ENCODE assay signal across 21 cellular contexts in genomic region chr5:154430961-154431630, GRCh38. TPM values are rescaled to one million over a fixed set of nuclear protein-coding genes. Genes with fewer than 3 reads are reported as not detected.
DNase-seq lines count a peak whose midpoint lies in the region; ATAC-seq and TF ChIP-seq lines count a peak whose summit lies in the region.
"Had no signal": no experiment of that assay in that cellular context is flagged by ENCODE, and none has a peak within 500 bp of the region (broad histone marks: within the 10 kb centered on the region; RNA-seq: fewer than 3 reads in every experiment).

No MANE protein-coding gene starts in this region.

- 93% methylated on average over 4 of the region's 4 CpGs for WGBS in mesenchymal stem cell

- no peaks in the 10 kb centered on the region for H3K27me3 ChIP-seq in mesenchymal stem cell (ENCODE audit: control insufficient read depth in 1 of 2, insufficient read depth in 1 of 2, low read length in 2 of 2)

- peaks cover 42% of the 10 kb centered on the region for H3K36me3 Mint-ChIP-seq in stimulated activated naive CD8-positive, alpha-beta T cell treated with anti-CD3 and anti-CD28 coated beads, Interleukin-15, Interleukin-2, amounts not matched to agents 100 ng/mL and 50 ng/mL, for 24 hours (ENCODE audit: low read depth)
- H3K36me3 Mint-ChIP-seq in osteocyte (ENCODE audit: unreplicated experiment) = peaks cover 7% of the 10 kb centered on the region
- H3K36me3 Mint-ChIP-seq in Calu3 (ENCODE audit: insufficient read depth, unreplicated experiment) = no peaks in the 10 kb centered on the region

- H3K23ac ChIP-seq in mesenchymal stem cell (ENCODE audit: low read length in 2 of 2) = no peak overlapping the region

- no peak overlapping the region for H2BK5ac ChIP-seq in mesenchymal stem cell (ENCODE audit: low read depth, low read length, poor library complexity, severe bottlenecking)

- peak overlapping the region; percentile 18 for H3K27ac Mint-ChIP-seq in stimulated activated naive CD8-positive, alpha-beta T cell treated with anti-CD3 and anti-CD28 coated beads, Interleukin-15, Interleukin-2, amounts not matched to agents 100 ng/mL and 50 ng/mL, for 24 hours
- H3K27ac Mint-ChIP-seq in stimulated activated naive CD8-positive, alpha-beta T cell treated with anti-CD3 and anti-CD28 coated beads, Interleukin-15, amount 100 ng/mL, for 72 hours = no peak overlapping the region
- H3K27ac Mint-ChIP-seq in osteocyte (ENCODE audit: unreplicated experiment) (no peak overlapping the region), Calu3 (ENCODE audit: unreplicated experiment) (no peak overlapping the region)
- H3K27ac Mint-ChIP-seq: CD4-positive, alpha-beta T cell had no signal

- no peak overlapping the region for H3K4me3 Mint-ChIP-seq in stimulated activated naive CD8-positive, alpha-beta T cell treated with anti-CD3 and anti-CD28 coated beads, Interleukin-15, Interleukin-2, amounts not matched to agents 100 ng/mL and 50 ng/mL, for 24 hours
- H3K4me3 Mint-ChIP-seq in stimulated activated naive CD8-positive, alpha-beta T cell treated with anti-CD3 and anti-CD28 coated beads, Interleukin-15, amount 100 ng/mL, for 72 hours = no peak overlapping the region
- H3K4me3 Mint-ChIP-seq in osteocyte (ENCODE audit: unreplicated experiment) (no peak overlapping the region), Calu3 (ENCODE audit: low read depth, unreplicated experiment) (no peak overlapping the region)
- H3K4me3 Mint-ChIP-seq: CD4-positive, alpha-beta T cell; H9; IgD-negative memory B cell had no signal

- no peaks in the 10 kb centered on the region for H3K4me1 ChIP-seq in mesenchymal stem cell (ENCODE audit: control insufficient read depth, insufficient read depth, low read depth, low read length)
- H3K4me1 ChIP-seq: A549, Caco-2 had no signal

- H4K8ac ChIP-seq in mesenchymal stem cell (ENCODE audit: low read length) = peak overlapping the region; percentile 19

- peaks cover 8 to 20% of the 10 kb centered on the region in 2 experiments for H3K36me3 ChIP-seq in mesenchymal stem cell (ENCODE audit: control insufficient read depth in 1 of 2, insufficient read depth in 2 of 2, low read depth in 1 of 2, low read length in 2 of 2)

- no TSS peak for BruUV-seq in Calu3 (replicated peaks; lab: Mats Ljungman, UMichigan)

- intact Hi-C loops in Calu3 (cut with micrococcal nuclease; ENCODE audit: unreplicated experiment) = no loop called here

- no peaks in the 10 kb centered on the region for H3K27me3 Mint-ChIP-seq in stimulated activated naive CD8-positive, alpha-beta T cell treated with anti-CD3 and anti-CD28 coated beads, Interleukin-15, Interleukin-2, amounts not matched to agents 100 ng/mL and 50 ng/mL, for 24 hours
- H3K27me3 Mint-ChIP-seq in stimulated activated naive CD8-positive, alpha-beta T cell treated with anti-CD3 and anti-CD28 coated beads, Interleukin-15, amount 100 ng/mL, for 72 hours = no peaks in the 10 kb centered on the region
- no peaks in the 10 kb centered on the region for H3K27me3 Mint-ChIP-seq in osteocyte (ENCODE audit: unreplicated experiment)
- no peaks in the 10 kb centered on the region for H3K27me3 Mint-ChIP-seq in Calu3 (ENCODE audit: unreplicated experiment)
- H3K27me3 Mint-ChIP-seq: CD4-positive, alpha-beta T cell; IgD-negative memory B cell had no signal

- CTCF ChIA-PET in Calu3 (lab: Charles Lee) = no interaction called here

- H3K9ac ChIP-seq in mesenchymal stem cell (ENCODE audit: low read length) = no peak overlapping the region

- no peak overlapping the region for H3K4me3 ChIP-seq in mesenchymal stem cell (ENCODE audit: insufficient read depth in 1 of 2, low read depth in 1 of 2, low read length in 2 of 2)
- H3K4me3 ChIP-seq: A549 had no signal

- H2BK15ac ChIP-seq in mesenchymal stem cell (ENCODE audit: low read depth, poor library complexity, severe bottlenecking) = no peak overlapping the region

- no peak overlapping the region for H3K27ac ChIP-seq in mesenchymal stem cell (ENCODE audit: low read length, poor library complexity, severe bottlenecking)
- H3K27ac ChIP-seq: 22Rv1, A549, C4-2B had no signal

- no peak overlapping the region for H3K18ac ChIP-seq in mesenchymal stem cell (ENCODE audit: low read depth in 1 of 2, low read length in 2 of 2)

- TF ChIP-seq CTCF in osteocyte (IDR thresholded peaks at IDR 0.05) (no peak), Calu3 (IDR thresholded peaks at IDR 0.05; ENCODE audit: unreplicated experiment) (no peak)

- no peak overlapping the region for H3K4me2 ChIP-seq in mesenchymal stem cell (ENCODE audit: low read length, poor library complexity, severe bottlenecking)
- H3K4me2 ChIP-seq: A549 had no signal

- H4K91ac ChIP-seq in mesenchymal stem cell (ENCODE audit: low read length) = no peak overlapping the region

- no peaks in the 10 kb centered on the region for H3K9me3 ChIP-seq in mesenchymal stem cell (ENCODE audit: control insufficient read depth, low read length)
- H3K9me3 ChIP-seq: A549, Caco-2 had no signal

- H2AK5ac ChIP-seq in mesenchymal stem cell (ENCODE audit: low read length, severe bottlenecking) = no peak overlapping the region

- ATAC-seq in stimulated activated naive CD8-positive, alpha-beta T cell treated with anti-CD3 and anti-CD28 coated beads, Interleukin-15, amount 100 ng/mL, for 72 hours = no peak
- no peak for ATAC-seq in GM21737 (IDR thresholded peaks at IDR 0.05; ENCODE audit: unreplicated experiment)
- ATAC-seq: HepG2 had no signal

- H2AFZ ChIP-seq in mesenchymal stem cell (ENCODE audit: low read depth, low read length) = no peak overlapping the region

- no peak overlapping the region for H2BK12ac ChIP-seq in mesenchymal stem cell (ENCODE audit: low read length in 2 of 2)

- peaks cover 4% of the 10 kb centered on the region for H3K9me3 Mint-ChIP-seq in stimulated activated naive CD8-positive, alpha-beta T cell treated with anti-CD3 and anti-CD28 coated beads, Interleukin-15, Interleukin-2, amounts not matched to agents 100 ng/mL and 50 ng/mL, for 24 hours
- H3K9me3 Mint-ChIP-seq in stimulated activated naive CD8-positive, alpha-beta T cell treated with anti-CD3 and anti-CD28 coated beads, Interleukin-15, amount 100 ng/mL, for 72 hours = no peaks in the 10 kb centered on the region
- H3K9me3 Mint-ChIP-seq in osteocyte (ENCODE audit: unreplicated experiment) (peaks cover 3% of the 10 kb centered on the region), Calu3 (ENCODE audit: low read depth, unreplicated experiment) (no peaks in the 10 kb centered on the region)
- H3K9me3 Mint-ChIP-seq: CD4-positive, alpha-beta T cell had no signal

- H3K79me1 ChIP-seq in mesenchymal stem cell (replicated peaks; ENCODE audit: low read length, poor library complexity, severe bottlenecking) = peaks cover 2% of the 10 kb centered on the region

- no peak overlapping the region for H3K14ac ChIP-seq in mesenchymal stem cell (ENCODE audit: low read length in 2 of 2)

- H3K4me1 Mint-ChIP-seq in stimulated activated naive CD8-positive, alpha-beta T cell treated with anti-CD3 and anti-CD28 coated beads, Interleukin-15, Interleukin-2, amounts not matched to agents 100 ng/mL and 50 ng/mL, for 24 hours (ENCODE audit: low read depth) = no peaks in the 10 kb centered on the region
- H3K4me1 Mint-ChIP-seq in stimulated activated naive CD8-positive, alpha-beta T cell treated with anti-CD3 and anti-CD28 coated beads, Interleukin-15, amount 100 ng/mL, for 72 hours = peaks cover 5% of the 10 kb centered on the region
- H3K4me1 Mint-ChIP-seq in osteocyte (ENCODE audit: unreplicated experiment) (no peaks in the 10 kb centered on the region), Calu3 (ENCODE audit: low read depth, unreplicated experiment) (no peaks in the 10 kb centered on the region)
- H3K4me1 Mint-ChIP-seq: H9 had no signal

- no peak for DNase-seq in stimulated activated naive CD8-positive, alpha-beta T cell treated with anti-CD3 and anti-CD28 coated beads, Interleukin-15, amount 100 ng/mL, for 72 hours
- DNase-seq in mesenchymal stem cell (no peak), osteocyte (ENCODE audit: extremely low spot score, unreplicated experiment) (peak; percentile 30), Calu3 (no peak), NCI-H2107 treated with DMSO at 0.1 percent for 48 hours (lab: John Stamatoyannopoulos, UW; ENCODE audit: unreplicated experiment) (no peak)
- DNase-seq: AML-193; Caco-2; CD4-positive, alpha-beta T cell; DMS153; DMS79; GDM1; GOT3; H9 had no signal

- H3K4ac ChIP-seq in mesenchymal stem cell (ENCODE audit: low read depth in 1 of 2, low read length in 2 of 2) = no peak overlapping the region

- H2BK120ac ChIP-seq in mesenchymal stem cell (ENCODE audit: low read depth, low read length) = no peak overlapping the region

RNA-seq across cellular contexts. Expression of gene SAP30L, which starts 14.7 kb away (rescaled TPM):
- polyA plus RNA-seq in mesenchymal stem cell (2013, experiment 1 of 2) = 55.3 TPM
- 54.3 TPM for polyA plus RNA-seq in mesenchymal stem cell (2013, experiment 2 of 2)
- total RNA-seq in osteocyte (45.9 and 53.2 TPM in 2 replicates), Calu3 (2022) (28.7 and 38.6 TPM in 2 replicates)

RNA-seq across cellular contexts. Expression of gene HAND1, which starts 46.9 kb away (rescaled TPM):
- 0.08 TPM for polyA plus RNA-seq in mesenchymal stem cell (2013, experiment 1 of 2)
- polyA plus RNA-seq in mesenchymal stem cell (2013, experiment 2 of 2) = 0.08 TPM
- total RNA-seq in osteocyte (not detected in 2 replicates), Calu3 (2022) (not detected in 2 replicates)
- total RNA-seq: CD4-positive, alpha-beta T cell; H9; HepG2 had no signal
- polyA plus RNA-seq: BJ, HepG2, IgD-negative memory B cell had no signal
